Comparison of ENCODE assay signal across 15 cellular contexts in genomic region chr5:154461531-154461930, GRCh38. TPM values are rescaled to one million over a fixed set of nuclear protein-coding genes. Genes with fewer than 3 reads are reported as not detected.
DNase-seq lines count a peak whose midpoint lies in the region; ATAC-seq, FAIRE-seq and TF ChIP-seq lines count a peak whose summit lies in the region.
"Had no signal": no experiment of that assay in that cellular context is flagged by ENCODE, and none has a peak within 500 bp of the region (broad histone marks: within the 10 kb centered on the region; RNA-seq: fewer than 3 reads in every experiment).

No MANE protein-coding gene starts in this region.

- H3K4me3 ChIP-seq in A549: no peak overlapping the region
- H3K4me3 ChIP-seq in body of pancreas: no peak overlapping the region
- H3K4me3 ChIP-seq: prostate gland had no signal

- no peak overlapping the region for H2BK12ac ChIP-seq in H9 (ENCODE audit: insufficient read length, low read depth, low read length)

- H3T11ph ChIP-seq in H9 (ENCODE audit: low read length): no peak overlapping the region

- H3K4me1 Mint-ChIP-seq in H9: peaks cover 6 to 7% of the 10 kb centered on the region in 2 experiments
- H3K4me1 Mint-ChIP-seq: brain had no signal

- ATAC-seq in A549 (peak; percentile 82 to 86), SK-N-SH treated with all-trans-retinoic acid at 6 μM for 48 hours (peak; percentile 76), foreskin keratinocyte (no peak), GM18867 (IDR thresholded peaks at IDR 0.05; ENCODE audit: unreplicated experiment) (no peak), GM18502 (IDR thresholded peaks at IDR 0.05; ENCODE audit: poor library complexity, unreplicated experiment) (no peak), body of pancreas (no peak)

- no peaks in the 10 kb centered on the region for H3K9me3 ChIP-seq in A549
- H3K9me3 ChIP-seq in H9 (ENCODE audit: control insufficient read depth, low read depth, low read length): no peaks in the 10 kb centered on the region
- no peaks in the 10 kb centered on the region for H3K9me3 ChIP-seq in body of pancreas
- H3K9me3 ChIP-seq: prostate gland had no signal

- POLR2A ChIA-PET in A549 (lab: Yijun Ruan, JAX): no interaction called here

- no peak overlapping the region for H3K4me2 ChIP-seq in A549
- H3K4me2 ChIP-seq in H9 (ENCODE audit: insufficient read depth, insufficient read length, low read length): no peak overlapping the region

- no peaks in the 10 kb centered on the region for H4K20me1 ChIP-seq in H9 (ENCODE audit: control insufficient read depth, insufficient read depth, insufficient read length)

- CTCF ChIA-PET in A549 (lab: Yijun Ruan, JAX): interaction anchor here (0.6 to 19.7 kb wide), 16 partner anchors 9 to 491 kb away, joined by 3 to 304 read pairs (median 4); no protein-coding TSS in a partner anchor

- no peaks in the 10 kb centered on the region for H3K79me1 ChIP-seq in H9 (ENCODE audit: insufficient read depth, low read depth, low read length, poor library complexity, severe bottlenecking)

- no peak overlapping the region for H3K9ac ChIP-seq in H9 (ENCODE audit: extremely low read depth, insufficient read length, low read length)

- H3K27ac Mint-ChIP-seq in H9: no peak overlapping the region
- H3K27ac Mint-ChIP-seq: activated T-cell treated with anti-CD3 and anti-CD28 coated beads, Interleukin-2, amount 50 U/mL, for 24 hours; brain had no signal

- intact Hi-C loops in body of pancreas (cut with DNase I): no loop called here

- TF ChIP-seq RAD21 in A549 (conservative IDR thresholded peaks at IDR 0.05 in 1 of 2, IDR thresholded peaks at IDR 0.05 in 1 of 2): peak; percentile 21 to 45; a peak in 2 of 5 replicates

- peaks cover 0 to 3% of the 10 kb centered on the region in 2 donors for H3K36me3 ChIP-seq in body of pancreas (replicated peaks in 1 of 2; ENCODE audit: insufficient read depth in 1 of 2, low read depth in 2 of 2)
- H3K36me3 ChIP-seq: prostate gland had no signal

- no peak overlapping the region for H3K4me3 Mint-ChIP-seq in H9
- H3K4me3 Mint-ChIP-seq: activated T-cell treated with anti-CD3 and anti-CD28 coated beads, Interleukin-2, amount 50 U/mL, for 24 hours; brain had no signal

- no peak overlapping the region for H3K14ac ChIP-seq in H9 (ENCODE audit: insufficient read depth, low read length)

- H3K56ac ChIP-seq in H9 (ENCODE audit: insufficient read length, low read depth, low read length): no peak overlapping the region

- no peak overlapping the region for H4K8ac ChIP-seq in H9 (replicated peaks; ENCODE audit: insufficient read length, low read depth, low read length)

- H4K5ac ChIP-seq in H9 (ENCODE audit: insufficient read length, low read depth, low read length): no peak overlapping the region

- no peaks in the 10 kb centered on the region for H3K9me3 Mint-ChIP-seq in H9
- H3K9me3 Mint-ChIP-seq: activated T-cell treated with anti-CD3 and anti-CD28 coated beads, Interleukin-2, amount 50 U/mL, for 24 hours; brain had no signal

- peaks cover 18% of the 10 kb centered on the region for H3K27me3 Mint-ChIP-seq in H9 (ENCODE audit: low read depth)
- H3K27me3 Mint-ChIP-seq: activated T-cell treated with anti-CD3 and anti-CD28 coated beads, Interleukin-2, amount 50 U/mL, for 24 hours had no signal

- H2BK20ac ChIP-seq in H9 (ENCODE audit: low read depth, low read length, poor library complexity, severe bottlenecking): no peak overlapping the region

- WGBS in A549 (ENCODE audit: missing lambda C conversion rate): 58% methylated on average over 6 of the region's 6 CpGs
- WGBS in H9 (ENCODE audit: extremely low coverage, insufficient read length, low lambda C conversion rate): no CpG with 5 or more reads among the region's 6 CpGs
- 71 to 75% methylated on average over 6 of the region's 6 CpGs for WGBS in body of pancreas, 2 donors

- peaks cover 0 to 8% (median 3%) of the 10 kb centered on the region in 3 experiments; a peak in 4 of 7 replicates for H3K36me3 Mint-ChIP-seq in H9 (ENCODE audit: insufficient read depth in 1 of 3, low read depth in 3 of 3)

- no peak for FAIRE-seq in A549 (lab: Jason Lieb, UNC)

- H3K79me2 ChIP-seq in H9 (ENCODE audit: insufficient read depth, low read length): no peaks in the 10 kb centered on the region

- no peak overlapping the region for H3K4ac ChIP-seq in H9 (ENCODE audit: low read depth, low read length)

- no peak overlapping the region for H3K23ac ChIP-seq in H9 (ENCODE audit: insufficient read length, low read depth, low read length)

- no peak for TF ChIP-seq EP300 in A549 (IDR thresholded peaks at IDR 0.05)

- H3K27me3 ChIP-seq in H9 (ENCODE audit: insufficient read depth, low read length): no peaks in the 10 kb centered on the region; the same call in 1 of the 2 replicates
- H3K27me3 ChIP-seq in foreskin keratinocyte: no peaks in the 10 kb centered on the region
- no peaks in the 10 kb centered on the region for H3K27me3 ChIP-seq in body of pancreas

- H3K27ac ChIP-seq in A549 (no peak overlapping the region), H9 (ENCODE audit: insufficient read length, low read depth, low read length) (no peak overlapping the region), foreskin keratinocyte (no peak overlapping the region), body of pancreas (no peak overlapping the region)
- H3K27ac ChIP-seq: prostate gland had no signal

- H2BK5ac ChIP-seq in H9 (ENCODE audit: insufficient read length, low read length): no peak overlapping the region

- no peak overlapping the region; the same call in 1 of the 2 replicates for H2BK15ac ChIP-seq in H9 (ENCODE audit: low read depth, low read length)

- DNase-seq in A549 (ENCODE audit: low read depth in 1 of 2, low spot score in 1 of 2) (peak in 1 of 2 experiments; percentile 40), H9 (peak; percentile 49), foreskin keratinocyte (no peak), body of pancreas (no peak)
- DNase-seq in activated CD4-positive, alpha-beta T cell treated with anti-CD3 and anti-CD28 coated beads for 48 hours: no peak
- DNase-seq: activated T-cell treated with anti-CD3 and anti-CD28 coated beads, Interleukin-2, amount 50 U/mL, for 24 hours; NCI-H1092 treated with DMSO at 0.1 percent for 48 hours; OCI-M1; stimulated activated CD4-positive, alpha-beta T cell treated with anti-CD3 and anti-CD28 coated beads, Interleukin-4, amount 100 ng/mL, for 4 hours had no signal

- H3K4me1 ChIP-seq in A549: peaks cover 19% of the 10 kb centered on the region
- no peaks in the 10 kb centered on the region for H3K4me1 ChIP-seq in H9 (ENCODE audit: insufficient read depth, low read length)
- no peaks in the 10 kb centered on the region for H3K4me1 ChIP-seq in foreskin keratinocyte
- H3K4me1 ChIP-seq in body of pancreas: no peaks in the 10 kb centered on the region
- H3K4me1 ChIP-seq: prostate gland had no signal

- no peaks in the 10 kb centered on the region for H3K23me2 ChIP-seq in H9 (ENCODE audit: insufficient read length, low read depth, low read length, poor library complexity, severe bottlenecking)

- H2BK120ac ChIP-seq in H9 (ENCODE audit: low read depth, low read length, poor library complexity, severe bottlenecking): no peak overlapping the region

- H3K18ac ChIP-seq in H9 (ENCODE audit: insufficient read length, low read depth, low read length): no peak overlapping the region

- H4K91ac ChIP-seq in H9 (ENCODE audit: insufficient read length, low read depth, low read length): no peak overlapping the region

- TF ChIP-seq CTCF in A549 (IDR thresholded peaks at IDR 0.05) (peak; percentile 24; the same call in 2 of the 3 replicates), H9 (conservative IDR thresholded peaks at IDR 0.05) (peak; percentile 58), foreskin keratinocyte (conservative IDR thresholded peaks at IDR 0.05) (peak; percentile 34), body of pancreas (IDR thresholded peaks at IDR 0.05) (no peak)

- H2AK5ac ChIP-seq in H9 (ENCODE audit: insufficient read length, low read length): no peak overlapping the region

- no peak overlapping the region for H2AFZ ChIP-seq in H9 (ENCODE audit: low read length)

- TF ChIP-seq POLR2A in A549 (IDR thresholded peaks at IDR 0.05; ENCODE audit: low read length) (no peak), body of pancreas (IDR thresholded peaks at IDR 0.05) (no peak)

TF ChIP-seq in A549, 52 proteins besides CTCF, POLR2A, EP300 and RAD21 (continues in another document):
- TF ChIP-seq POLR2AphosphoS2 (conservative IDR thresholded peaks at IDR 0.05; ENCODE audit: low read length): no peak
- TF ChIP-seq EHMT2 (IDR thresholded peaks at IDR 0.05; ENCODE audit: low read depth): no peak
- TF ChIP-seq ZSCAN20 (CRISPR knock-in tag; IDR thresholded peaks at IDR 0.05): no peak
- no peak for TF ChIP-seq NPAS2 (CRISPR knock-in tag; IDR thresholded peaks at IDR 0.05; ENCODE audit: borderline replicate concordance)
- TF ChIP-seq TFCP2L1 (CRISPR knock-in tag; IDR thresholded peaks at IDR 0.05): no peak

TF ChIP-seq in SK-N-SH treated with all-trans-retinoic acid at 6 μM for 48 hours, 23 proteins besides CTCF, POLR2A, EP300 and RAD21:
- TF ChIP-seq ZFP30 (CRISPR knock-in tag; IDR thresholded peaks at IDR 0.05) (no peak), ARNTL (CRISPR knock-in tag; IDR thresholded peaks at IDR 0.05; ENCODE audit: borderline replicate concordance, low read depth) (no peak), ZNF8 (CRISPR knock-in tag; IDR thresholded peaks at IDR 0.05) (no peak)

RNA-seq across cellular contexts. Expression of gene SAP30L, which starts 15.7 kb away (rescaled TPM):
- polyA plus RNA-seq in A549 (2011; rRNA removed): 40.8 and 50.3 TPM in 2 replicates
- polyA plus RNA-seq in A549 (2012; cell fraction: cytosol; rRNA removed): 19.1 and 19.2 TPM in 2 replicates
- 6.5 and 8.6 TPM in 2 replicates for polyA plus RNA-seq in A549 (2012; cell fraction: nucleus; rRNA removed)
- 23.5 to 25.3 TPM (median 24.9 TPM) in 3 replicates for polyA plus RNA-seq in A549 (2017; fragmentation: RNase III; extraction: RNeasy Plus Mini Kit Qiagen cat#74134 plus additional on column Dnase treatment)
- polyA minus RNA-seq in A549 (2011; rRNA and poly(A)+ RNA removed): 11.7 and 14.5 TPM in 2 replicates
- 24.8 and 25.0 TPM in 2 replicates for total RNA-seq in H9 (2021)
- 32.4 and 37.7 TPM in 2 replicates for total RNA-seq in foreskin keratinocyte
- polyA plus RNA-seq in foreskin keratinocyte: 35.7 and 37.1 TPM in 2 replicates
- 10 to 100 TPM; 11.7 to 15.5 TPM for total RNA-seq in body of pancreas

RNA-seq across cellular contexts. Expression of gene HAND1, which starts 16.5 kb away (rescaled TPM):
- polyA plus RNA-seq in A549 (2011; rRNA removed) (0.04 and 0.08 TPM in 2 replicates), A549 (2017; fragmentation: RNase III; extraction: RNeasy Plus Mini Kit Qiagen cat#74134 plus additional on column Dnase treatment) (0.05 TPM in 1 of 3 replicates, not detected in the others), foreskin keratinocyte (0.12 and 0.21 TPM in 2 replicates)
- 0.16 and 0.39 TPM in 2 replicates for polyA plus RNA-seq in A549 (2012; cell fraction: cytosol; rRNA removed)
- polyA plus RNA-seq in A549 (2012; cell fraction: nucleus; rRNA removed): 0.20 TPM in 1 of 2 replicates, not detected in the other
- not detected in 2 replicates for polyA minus RNA-seq in A549 (2011; rRNA and poly(A)+ RNA removed)
- total RNA-seq in H9 (2021) (not detected in 2 replicates), foreskin keratinocyte (0.17 TPM in 1 of 2 replicates, not detected in the other), body of pancreas (not detected)
- total RNA-seq: lower leg skin, prostate gland had no signal

Comparison
In these comparisons a context has a peak if more than half of its experiments do, and no peak if none do; other contexts are left out.
1. ATAC-seq: peak in A549 (2 of 2) and SK-N-SH treated with all-trans-retinoic acid at 6 μM for 48 hours (single experiment); none in foreskin keratinocyte (single experiment), GM18867 (single experiment), GM18502 (single experiment) and body of pancreas (single experiment).
2. CTCF ChIP-seq: peak in A549 (single experiment), H9 (single experiment) and foreskin keratinocyte (single experiment); none in body of pancreas (0 of 7).